Comparison of ENCODE assay signal across 6 cellular contexts in the genomic region with DNA sequence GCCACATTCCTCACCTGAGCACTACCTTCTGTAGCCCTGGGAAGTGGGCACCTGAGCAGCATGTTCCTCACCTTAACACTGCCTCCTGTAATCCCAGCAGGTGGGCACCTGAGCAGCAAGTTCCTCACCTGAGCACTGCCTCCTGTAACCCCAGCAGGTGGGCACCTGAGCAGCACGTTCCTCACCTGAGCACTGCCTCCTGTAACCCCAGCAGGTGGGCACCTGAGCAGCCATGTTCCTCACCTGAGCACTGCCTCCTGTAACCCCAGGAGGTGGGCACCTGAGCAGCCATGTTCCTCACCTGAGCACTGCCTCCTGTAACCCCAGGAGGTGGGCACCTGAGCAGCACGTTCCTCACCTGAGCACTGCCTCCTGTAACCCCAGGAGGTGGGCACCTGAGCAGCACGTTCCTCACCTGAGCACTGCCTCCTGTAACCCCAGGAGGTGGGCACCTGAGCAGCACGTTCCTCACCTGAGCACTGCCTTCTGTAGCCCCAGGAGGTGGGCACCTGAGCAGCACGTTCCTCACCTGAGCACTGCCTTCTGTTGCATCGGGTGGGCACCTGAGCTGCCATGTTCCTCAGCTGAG.
DNase-seq lines count a peak whose midpoint lies in the region; ATAC-seq, FAIRE-seq and TF ChIP-seq lines count a peak whose summit lies in the region.
"Not testable (repeated sequence)": the region's sequence is repeated elsewhere in the genome, so short reads cannot be mapped to it uniquely, and the experiment has no call there.

No MANE protein-coding gene starts in this region.

- not testable (repeated sequence) for H3K9ac ChIP-seq in HepG2 (ENCODE audit: insufficient read depth, low read depth, low read length)

- not testable (repeated sequence) for BruUV-seq in HepG2 (replicated peaks; lab: Mats Ljungman, UMichigan)

- in situ Hi-C loops in HepG2 (cut with HindIII; ENCODE audit: extremely low pct_ligation_motif_present, low pct_unique_long_range_greater_than_20kb), result not testable (repeated sequence)

- TF ChIP-seq RAD21 in Ishikawa (IDR thresholded peaks at IDR 0.05; ENCODE audit: low read depth); HepG2 (CRISPR knock-in tag; IDR thresholded peaks at IDR 0.05): not testable (repeated sequence)

- not testable (repeated sequence) for FAIRE-seq in HepG2 (lab: Jason Lieb, UNC)

- 0 out of 4 replicates have a peak, but pooled peaks of 1 of the 2 experiments have one; percentile 11 for TF ChIP-seq POLR2A in HepG2 (IDR thresholded peaks at IDR 0.05; ENCODE audit: insufficient read depth in 1 of 2, low read depth in 2 of 2, low read length in 2 of 2)

- ATAC-seq in HepG2, result not testable (repeated sequence)

- H3K4me1 ChIP-seq in HepG2 (ENCODE audit: insufficient read depth, low read length), result peaks cover 15% of the 10 kb centered on the region

- TF ChIP-seq EP300 in Ishikawa (IDR thresholded peaks at IDR 0.05; ENCODE audit: borderline replicate concordance), result peak; percentile 53; the same call in 1 of the 2 replicates
- not testable (repeated sequence) for TF ChIP-seq EP300 in HepG2 (IDR thresholded peaks at IDR 0.05; ENCODE audit: low read depth in 2 of 2, low read length in 2 of 2); HepG2 (CRISPR knock-in tag; IDR thresholded peaks at IDR 0.05; ENCODE audit: borderline replicate concordance)

- WGBS in HepG2 (ENCODE audit: low lambda C conversion rate), result 97% methylated on average over 6 of the region's 6 CpGs

- TF ChIP-seq CTCF in HepG2 (CRISPR knock-in tag; IDR thresholded peaks at IDR 0.05), result not testable (repeated sequence)

- not testable (repeated sequence) for H3K9me3 ChIP-seq in HepG2 (ENCODE audit: low read length)

- H3K27me3 ChIP-seq in H7 (ENCODE audit: control insufficient read depth, insufficient read depth, low read length); HepG2 (ENCODE audit: control insufficient read depth in 1 of 2, insufficient read depth in 2 of 2, low read length in 2 of 2): not testable (repeated sequence)

- H3K36me3 ChIP-seq in H7 (replicated peaks; ENCODE audit: control insufficient read depth, insufficient read depth, low read length) (peaks cover 12% of the 10 kb centered on the region), HepG2 (replicated peaks in 1 of 2; ENCODE audit: control insufficient read depth in 1 of 2, insufficient read depth in 2 of 2, low read length in 2 of 2) (peaks cover 28 to 62% of the 10 kb centered on the region in 2 experiments)

- H3K27ac ChIP-seq in HepG2 (ENCODE audit: extremely low read length, insufficient read depth, low read length), result not testable (repeated sequence)

- POLR2A ChIA-PET in HepG2 (lab: Yijun Ruan, JAX), result interaction anchor here (0.9 kb wide), 1 partner anchor 50 kb away, joined by 3 read pairs; no protein-coding TSS in a partner anchor

- not testable (repeated sequence) for H3K4me2 ChIP-seq in HepG2 (ENCODE audit: low read depth, low read length)

- not testable (repeated sequence) for H4K20me1 ChIP-seq in HepG2 (ENCODE audit: insufficient read depth, low read length)

- H3K4me3 ChIP-seq in H7 (ENCODE audit: insufficient read depth, low read depth, low read length); HepG2 (replicated peaks in 1 of 3; ENCODE audit: insufficient read depth in 1 of 3, low read depth in 2 of 3, low read length in 3 of 3): not testable (repeated sequence)

- not testable (repeated sequence) for H3K79me2 ChIP-seq in HepG2 (ENCODE audit: insufficient read depth, low read length)

- intact Hi-C loops in HepG2 (cut with micrococcal nuclease; ENCODE audit: unreplicated experiment), result loop anchor here (10.0 kb wide), 1 partner anchor 192 kb away; the partner anchor contains the start of gene ZNF337
- intact Hi-C loops in posterior vena cava (cut with DNase I), result not testable (repeated sequence)

- not testable (repeated sequence) for H2AFZ ChIP-seq in HepG2 (ENCODE audit: low read length)

- DNase-seq in H7 (peak; percentile 26), NCI-H146 (lab: John Stamatoyannopoulos, UW) (peak; percentile 7), mesenteric fat pad (ENCODE audit: low spot score) (peak; percentile 43), posterior vena cava (ENCODE audit: low spot score) (peak; percentile 15)
- DNase-seq in HepG2 (ENCODE audit: low spot score), result not testable (repeated sequence)

- CTCF ChIA-PET in HepG2 (lab: Yijun Ruan, JAX; ENCODE audit: low intra/inter-chr PET ratio, low total read pairs), result not testable (repeated sequence)

TF ChIP-seq in Ishikawa, 13 proteins besides CTCF, POLR2A, EP300 and RAD21:
- TF ChIP-seq MAX (IDR thresholded peaks at IDR 0.05), result peak; percentile 60
- peak; percentile 75 for TF ChIP-seq TCF12 (IDR thresholded peaks at IDR 0.05; ENCODE audit: low read depth)
- TF ChIP-seq YY1 (IDR thresholded peaks at IDR 0.05; ENCODE audit: low read depth), result 0 out of 2 replicates have a peak, but pooled peaks have one; percentile 39
- 0 out of 2 replicates have a peak, but pooled peaks have one; percentile 7 for TF ChIP-seq TEAD4 (IDR thresholded peaks at IDR 0.05)

TF ChIP-seq in HepG2, 621 proteins besides CTCF, POLR2A, EP300 and RAD21:
- TF ChIP-seq, protein P1, sequence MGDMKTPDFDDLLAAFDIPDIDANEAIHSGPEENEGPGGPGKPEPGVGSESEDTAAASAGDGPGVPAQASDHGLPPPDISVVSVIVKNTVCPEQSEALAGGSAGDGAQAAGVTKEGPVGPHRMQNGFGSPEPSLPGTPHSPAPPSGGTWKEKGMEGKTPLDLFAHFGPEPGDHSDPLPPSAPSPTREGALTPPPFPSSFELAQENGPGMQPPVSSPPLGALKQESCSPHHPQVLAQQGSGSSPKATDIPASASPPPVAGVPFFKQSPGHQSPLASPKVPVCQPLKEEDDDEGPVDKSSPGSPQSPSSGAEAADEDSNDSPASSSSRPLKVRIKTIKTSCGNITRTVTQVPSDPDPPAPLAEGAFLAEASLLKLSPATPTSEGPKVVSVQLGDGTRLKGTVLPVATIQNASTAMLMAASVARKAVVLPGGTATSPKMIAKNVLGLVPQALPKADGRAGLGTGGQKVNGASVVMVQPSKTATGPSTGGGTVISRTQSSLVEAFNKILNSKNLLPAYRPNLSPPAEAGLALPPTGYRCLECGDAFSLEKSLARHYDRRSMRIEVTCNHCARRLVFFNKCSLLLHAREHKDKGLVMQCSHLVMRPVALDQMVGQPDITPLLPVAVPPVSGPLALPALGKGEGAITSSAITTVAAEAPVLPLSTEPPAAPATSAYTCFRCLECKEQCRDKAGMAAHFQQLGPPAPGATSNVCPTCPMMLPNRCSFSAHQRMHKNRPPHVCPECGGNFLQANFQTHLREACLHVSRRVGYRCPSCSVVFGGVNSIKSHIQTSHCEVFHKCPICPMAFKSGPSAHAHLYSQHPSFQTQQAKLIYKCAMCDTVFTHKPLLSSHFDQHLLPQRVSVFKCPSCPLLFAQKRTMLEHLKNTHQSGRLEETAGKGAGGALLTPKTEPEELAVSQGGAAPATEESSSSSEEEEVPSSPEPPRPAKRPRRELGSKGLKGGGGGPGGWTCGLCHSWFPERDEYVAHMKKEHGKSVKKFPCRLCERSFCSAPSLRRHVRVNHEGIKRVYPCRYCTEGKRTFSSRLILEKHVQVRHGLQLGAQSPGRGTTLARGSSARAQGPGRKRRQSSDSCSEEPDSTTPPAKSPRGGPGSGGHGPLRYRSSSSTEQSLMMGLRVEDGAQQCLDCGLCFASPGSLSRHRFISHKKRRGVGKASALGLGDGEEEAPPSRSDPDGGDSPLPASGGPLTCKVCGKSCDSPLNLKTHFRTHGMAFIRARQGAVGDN (CRISPR knock-in tag; IDR thresholded peaks at IDR 0.05), result peak; percentile 12; the same call in 1 of the 2 replicates
- TF ChIP-seq AGO2 (optimal IDR thresholded peaks at IDR 0.05; ENCODE audit: low read depth, low read length), result peak; percentile 46
